10 cellular contexts compared by ENCODE assay signal in genomic region chr1:155186266-155186954, GRCh38. TPM values are rescaled to one million over a fixed set of nuclear protein-coding genes. Genes with fewer than 3 reads are reported as not detected.
DNase-seq lines count a peak whose midpoint lies in the region; ATAC-seq and TF ChIP-seq lines count a peak whose summit lies in the region.
"Had no signal": no experiment of that assay in that cellular context is flagged by ENCODE, and none has a peak within 500 bp of the region (broad histone marks: within the 10 kb centered on the region; RNA-seq: fewer than 3 reads in every experiment).

No MANE protein-coding gene starts in this region.

- intact Hi-C loops in heart left ventricle (cut with DNase I), result no loop called here

- no peak for TF ChIP-seq POLR2A in heart left ventricle (IDR thresholded peaks at IDR 0.05)

- H3K4me1 Mint-ChIP-seq in stimulated activated memory B cell treated with anti-CD40 and anti-IgM and Interleukin-4, amounts not matched to agents 10 μg/mL and 1 μg/mL and 100 μg/mL, for 72 hours, result peaks cover 42% of the 10 kb centered on the region

- H3K4me3 ChIP-seq in heart left ventricle, result no peak overlapping the region
- no peak overlapping the region for H3K4me3 ChIP-seq in right atrium auricular region
- H3K4me3 ChIP-seq in coronary artery, result no peak overlapping the region

- peak in 3 of 5 donors; percentile 3 to 19 (median 9) for DNase-seq in heart left ventricle
- DNase-seq in right atrium auricular region (ENCODE audit: low spot score), result no peak
- peak; percentile 69 for DNase-seq in coronary artery (ENCODE audit: low spot score)
- no peak for DNase-seq in anterior cingulate cortex (lab: John Stamatoyannopoulos, UW)
- no peak for DNase-seq in NAMALWA (ENCODE audit: low spot score)
- DNase-seq: activated T-cell treated with anti-CD3 and anti-CD28 coated beads, Interleukin-2, amount 50 U/mL, for 24 hours; IMR-90; mesenchymal stem cell had no signal

- peak overlapping the region; percentile 91 for H3K27ac Mint-ChIP-seq in stimulated activated memory B cell treated with anti-CD40 and anti-IgM and Interleukin-4, amounts not matched to agents 10 μg/mL and 1 μg/mL and 100 μg/mL, for 72 hours

- no peaks in the 10 kb centered on the region for H3K36me3 Mint-ChIP-seq in stimulated activated memory B cell treated with anti-CD40 and anti-IgM and Interleukin-4, amounts not matched to agents 10 μg/mL and 1 μg/mL and 100 μg/mL, for 72 hours

- H3K4me3 Mint-ChIP-seq in stimulated activated memory B cell treated with anti-CD40 and anti-IgM and Interleukin-4, amounts not matched to agents 10 μg/mL and 1 μg/mL and 100 μg/mL, for 72 hours, result no peak overlapping the region
- H3K4me3 Mint-ChIP-seq: activated T-cell treated with anti-CD3 and anti-CD28 coated beads, Interleukin-2, amount 50 U/mL, for 24 hours; central memory CD8-positive, alpha-beta T cell had no signal

- no peaks in the 10 kb centered on the region for H3K9me3 Mint-ChIP-seq in stimulated activated memory B cell treated with anti-CD40 and anti-IgM and Interleukin-4, amounts not matched to agents 10 μg/mL and 1 μg/mL and 100 μg/mL, for 72 hours
- H3K9me3 Mint-ChIP-seq: activated T-cell treated with anti-CD3 and anti-CD28 coated beads, Interleukin-2, amount 50 U/mL, for 24 hours; central memory CD8-positive, alpha-beta T cell had no signal

- H3K36me3 ChIP-seq in heart left ventricle (no peaks in the 10 kb centered on the region), right atrium auricular region (no peaks in the 10 kb centered on the region)

- WGBS in heart left ventricle, 4 donors, result 67 to 74% (median 72%) methylated on average over 8 of the region's 8 CpGs

- H3K4me1 ChIP-seq in heart left ventricle (peaks cover 0 to 14% (median 8%) of the 10 kb centered on the region in 12 donors), right atrium auricular region (peaks cover 0 to 11% of the 10 kb centered on the region in 2 donors)

- no peaks in the 10 kb centered on the region for H3K27me3 Mint-ChIP-seq in stimulated activated memory B cell treated with anti-CD40 and anti-IgM and Interleukin-4, amounts not matched to agents 10 μg/mL and 1 μg/mL and 100 μg/mL, for 72 hours
- H3K27me3 Mint-ChIP-seq: activated T-cell treated with anti-CD3 and anti-CD28 coated beads, Interleukin-2, amount 50 U/mL, for 24 hours; central memory CD8-positive, alpha-beta T cell had no signal

- H3K9me3 ChIP-seq in heart left ventricle (no peaks in the 10 kb centered on the region), right atrium auricular region (no peaks in the 10 kb centered on the region)

- TF ChIP-seq CTCF in heart left ventricle (IDR thresholded peaks at IDR 0.05) (no peak), right atrium auricular region (IDR thresholded peaks at IDR 0.05) (no peak), coronary artery (IDR thresholded peaks at IDR 0.05) (no peak)

- H3K27me3 ChIP-seq in heart left ventricle (no peaks in the 10 kb centered on the region), right atrium auricular region (no peaks in the 10 kb centered on the region)

- no peak for ATAC-seq in heart left ventricle
- ATAC-seq in stimulated activated memory B cell treated with anti-CD40 and anti-IgM and Interleukin-4, amounts not matched to agents 10 μg/mL and 1 μg/mL and 100 μg/mL, for 72 hours, result no peak

- H3K27ac ChIP-seq in heart left ventricle, result no peak overlapping the region
- no peak overlapping the region for H3K27ac ChIP-seq in right atrium auricular region
- no peak overlapping the region for H3K27ac ChIP-seq in coronary artery

RNA-seq across cellular contexts. Expression of gene TRIM46, which starts 12.8 kb away (rescaled TPM):
- total RNA-seq in heart left ventricle (under 1 TPM in 5 of 9 donors, not detected in 4; 0.08 to 0.41 (median 0.12) TPM), right atrium auricular region (under 1 TPM in 1 of 2 donors, not detected in 1; 0.20 TPM)
- polyA plus RNA-seq in heart left ventricle, result under 1 TPM in 1 of 2 donors, not detected in 1; 0.04 TPM

RNA-seq across cellular contexts. Expression of gene KRTCAP2, which starts 13.3 kb away (rescaled TPM):
- total RNA-seq in heart left ventricle, result 100 to 1,000 TPM; 106 to 199 (median 123) TPM
- 100 to 1,000 TPM; 220 to 283 TPM for polyA plus RNA-seq in heart left ventricle
- 100 to 1,000 TPM; 124 to 147 TPM for total RNA-seq in right atrium auricular region

RNA-seq across cellular contexts. Expression of gene THBS3, which starts 21.3 kb away (rescaled TPM):
- total RNA-seq in heart left ventricle (10 to 100 TPM in 2 of 9 donors, 1 to 10 TPM in 7; 3.0 to 22.2 (median 5.5) TPM), right atrium auricular region (10 to 100 TPM; 10.9 to 11.2 TPM)
- polyA plus RNA-seq in heart left ventricle, result 1 to 10 TPM; 2.7 to 6.8 TPM

RNA-seq across cellular contexts. Expression of gene MTX1, which starts 22.1 kb away (rescaled TPM):
- total RNA-seq in heart left ventricle (10 to 100 TPM; 14.1 to 32.2 (median 19.3) TPM), right atrium auricular region (10 to 100 TPM; 16.2 to 27.0 TPM)
- 10 to 100 TPM; 28.1 to 37.1 TPM for polyA plus RNA-seq in heart left ventricle

RNA-seq across cellular contexts. Expression of gene DPM3, which starts 46.1 kb away (rescaled TPM):
- 10 to 100 TPM; 46.1 to 70.7 (median 54.4) TPM for total RNA-seq in heart left ventricle
- polyA plus RNA-seq in heart left ventricle, result 100 to 1,000 TPM in 1 of 2 donors, 10 to 100 TPM in 1; 75.4 to 216 TPM
- 10 to 100 TPM; 46.5 to 47.8 TPM for total RNA-seq in right atrium auricular region

Comparison
In these comparisons a context has a peak if more than half of its experiments do, and no peak if none do; other contexts are left out.
1. DNase-seq: peak in heart left ventricle (3 of 5) and coronary artery (single experiment); none in right atrium auricular region (single experiment), anterior cingulate cortex (0 of 58) and NAMALWA (single experiment).